Comparison of ENCODE assay signal across 8 cellular contexts in genomic region chr4:184472540-184473264, GRCh38. TPM values are rescaled to one million over a fixed set of nuclear protein-coding genes. Genes with fewer than 3 reads are reported as not detected.
DNase-seq lines count a peak whose midpoint lies in the region; ATAC-seq and TF ChIP-seq lines count a peak whose summit lies in the region.

No MANE protein-coding gene starts in this region.

- DNase-seq in C1 segment of cervical spinal cord (lab: John Stamatoyannopoulos, UW) (peak in 13 of 14 donors; percentile 19 to 93 (median 69)), SK-MEL-5 (ENCODE audit: low read depth, low spot score) (peak; percentile 53), head of caudate nucleus (peak in 41 of 42 donors; percentile 24 to 85 (median 66)), occipital lobe (lab: John Stamatoyannopoulos, UW) (peak; percentile 73), uterus (peak; percentile 70 to 73)
- DNase-seq in activated naive CD8-positive, alpha-beta T cell treated with anti-CD3 and anti-CD28 coated beads for 36 hours = peak; percentile 74

- peak overlapping the region; percentile 94 for H3K4me3 Mint-ChIP-seq in activated naive CD8-positive, alpha-beta T cell treated with anti-CD3 and anti-CD28 coated beads for 36 hours

- H3K4me3 ChIP-seq in uterus = peak overlapping the region; percentile 83 to 93

- ATAC-seq in GM18907 (IDR thresholded peaks at IDR 0.05; ENCODE audit: unreplicated experiment) = peak; percentile 42
- ATAC-seq in HG03460 (IDR thresholded peaks at IDR 0.05; ENCODE audit: unreplicated experiment) = peak; percentile 26

- peaks cover 35% of the 10 kb centered on the region for H3K36me3 Mint-ChIP-seq in activated naive CD8-positive, alpha-beta T cell treated with anti-CD3 and anti-CD28 coated beads for 36 hours

- intact Hi-C loops in head of caudate nucleus (cut with DNase I) (loop anchor here (5.0 kb wide), 1 partner anchor 205 kb away; no protein-coding TSS in a partner anchor), uterus (cut with DNase I; ENCODE audit: low total_unique reads) (loop anchor here (10.0 kb wide), 2 partner anchors 62 to 188 kb away; no protein-coding TSS in a partner anchor)

- H3K27ac Mint-ChIP-seq in activated naive CD8-positive, alpha-beta T cell treated with anti-CD3 and anti-CD28 coated beads for 36 hours = peak overlapping the region; percentile 91

- H3K27ac ChIP-seq in uterus = peak overlapping the region; percentile 98 to 99

- in situ Hi-C loops in SK-MEL-5 (cut with HindIII; ENCODE audit: low pct_unique_long_range_greater_than_20kb, low sequenced_read_pairs) = no loop called here

- no peaks in the 10 kb centered on the region for H3K27me3 Mint-ChIP-seq in activated naive CD8-positive, alpha-beta T cell treated with anti-CD3 and anti-CD28 coated beads for 36 hours

- H3K27me3 ChIP-seq in uterus = no peaks in the 10 kb centered on the region

- H3K4me1 Mint-ChIP-seq in activated naive CD8-positive, alpha-beta T cell treated with anti-CD3 and anti-CD28 coated beads for 36 hours = peaks cover 59% of the 10 kb centered on the region

- H3K9me3 ChIP-seq in uterus = no peaks in the 10 kb centered on the region

- peaks cover 10 to 17% of the 10 kb centered on the region in 2 donors for H3K4me1 ChIP-seq in uterus

- H3K36me3 ChIP-seq in uterus = no peaks in the 10 kb centered on the region

- peak in 1 of 4 experiments; percentile 29 for TF ChIP-seq CTCF in uterus (IDR thresholded peaks at IDR 0.05)

- peak; percentile 40 to 47 for TF ChIP-seq POLR2A in uterus (IDR thresholded peaks at IDR 0.05)

- no peaks in the 10 kb centered on the region for H3K9me3 Mint-ChIP-seq in activated naive CD8-positive, alpha-beta T cell treated with anti-CD3 and anti-CD28 coated beads for 36 hours

RNA-seq across cellular contexts. Expression of gene IRF2, which starts 1.6 kb away (rescaled TPM):
- total RNA-seq in SK-MEL-5 (2014; rRNA removed; shearing (Covaris generic)) = 37.0 and 38.1 TPM in 2 replicates
- polyA plus RNA-seq in SK-MEL-5 (2015; cell fraction: cytosol; rRNA removed) = 40.4 and 45.1 TPM in 2 replicates
- 22.6 and 26.8 TPM in 2 replicates for polyA plus RNA-seq in SK-MEL-5 (2015; cell fraction: nucleus; rRNA removed)
- total RNA-seq in activated naive CD8-positive, alpha-beta T cell treated with anti-CD3 and anti-CD28 coated beads for 36 hours = 10 to 100 TPM; 49.1 to 61.4 TPM
- total RNA-seq in occipital lobe = 9.4 TPM
- 10 to 100 TPM in 3 of 4 donors, 1 to 10 TPM in 1; 7.9 to 45.7 (median 35.7) TPM for total RNA-seq in uterus

Comparison
In these comparisons a context has a peak if more than half of its experiments do, and no peak if none do; other contexts are left out.
1. Peak in every context shown above with its lines: DNase-seq, ATAC-seq, H3K4me3 ChIP-seq and H3K27ac ChIP-seq.